8 cellular contexts compared by ENCODE assay signal in genomic region chr4:133149932-133150642, GRCh38. TPM values are rescaled to one million over a fixed set of nuclear protein-coding genes. Genes with fewer than 3 reads are reported as not detected.
DNase-seq lines count a peak whose midpoint lies in the region; ATAC-seq and TF ChIP-seq lines count a peak whose summit lies in the region.
"Had no signal": no experiment of that assay in that cellular context is flagged by ENCODE, and none has a peak within 500 bp of the region (broad histone marks: within the 10 kb centered on the region; RNA-seq: fewer than 3 reads in every experiment).

No MANE protein-coding gene starts in this region.

- no peak for ATAC-seq in stimulated activated naive B cell treated with anti-CD40 and anti-IgM and Interleukin-4, amounts not matched to agents 10 μg/mL and 1 μg/mL and 100 μg/mL, for 72 hours (replicated peaks)
- ATAC-seq in GM18868 (IDR thresholded peaks at IDR 0.05; ENCODE audit: unreplicated experiment), result no peak
- no peak for ATAC-seq in activated T-cell treated with anti-CD3 and anti-CD28 coated beads, Interleukin-2, amount 50 U/mL, for 4 hours

- peak overlapping the region in 1 of 2 donors; percentile 6 for H3K4me3 Mint-ChIP-seq in stimulated activated naive B cell treated with anti-CD40 and anti-IgM and Interleukin-4, amounts not matched to agents 10 μg/mL and 1 μg/mL and 100 μg/mL, for 72 hours
- H3K4me3 Mint-ChIP-seq in activated T-cell treated with anti-CD3 and anti-CD28 coated beads, Interleukin-2, amount 50 U/mL, for 4 hours, result no peak overlapping the region

- H3K4me1 Mint-ChIP-seq in stimulated activated naive B cell treated with anti-CD40 and anti-IgM and Interleukin-4, amounts not matched to agents 10 μg/mL and 1 μg/mL and 100 μg/mL, for 72 hours, result peaks cover 20 to 37% of the 10 kb centered on the region in 2 donors
- H3K4me1 Mint-ChIP-seq in activated T-cell treated with anti-CD3 and anti-CD28 coated beads, Interleukin-2, amount 50 U/mL, for 4 hours (ENCODE audit: low read depth), result peaks cover 11% of the 10 kb centered on the region

- H3K9me3 ChIP-seq in SK-N-MC (ENCODE audit: low read depth, low read length), result no peaks in the 10 kb centered on the region
- H3K9me3 ChIP-seq in iPS-18a (ENCODE audit: control insufficient read depth, low read depth, low read length), result no peaks in the 10 kb centered on the region

- in situ Hi-C loops in GM13976 (cut with MboI; ENCODE audit: low sequenced_read_pairs, unreplicated experiment), result no loop called here

- peak overlapping the region; percentile 90 for H3K4me3 ChIP-seq in SK-N-MC
- peak overlapping the region; percentile 73 for H3K4me3 ChIP-seq in iPS-18a (ENCODE audit: low read length)

- peaks cover 27% of the 10 kb centered on the region for H3K4me1 ChIP-seq in iPS-18a (ENCODE audit: control insufficient read depth, low read depth, low read length)

- H3K27ac ChIP-seq in SK-N-MC, result no peak overlapping the region
- no peak overlapping the region for H3K27ac ChIP-seq in iPS-18a (ENCODE audit: low read length)

- H3K9ac ChIP-seq in SK-N-MC (ENCODE audit: insufficient read length) (peak overlapping the region; percentile 17), iPS-18a (ENCODE audit: low read length) (no peak overlapping the region)

- peaks cover 88% of the 10 kb centered on the region for H3K27me3 ChIP-seq in iPS-18a (ENCODE audit: control insufficient read depth, insufficient read depth, low read length)

- H3K9me3 Mint-ChIP-seq in stimulated activated naive B cell treated with anti-CD40 and anti-IgM and Interleukin-4, amounts not matched to agents 10 μg/mL and 1 μg/mL and 100 μg/mL, for 72 hours, result peaks cover 0 to 3% of the 10 kb centered on the region in 2 donors
- H3K9me3 Mint-ChIP-seq in activated T-cell treated with anti-CD3 and anti-CD28 coated beads, Interleukin-2, amount 50 U/mL, for 4 hours, result no peaks in the 10 kb centered on the region

- H3K36me3 ChIP-seq in SK-N-MC (ENCODE audit: insufficient read depth, low read length), result no peaks in the 10 kb centered on the region
- H3K36me3 ChIP-seq in iPS-18a (ENCODE audit: control insufficient read depth, low read depth, low read length), result no peaks in the 10 kb centered on the region

- H3K27me3 Mint-ChIP-seq in stimulated activated naive B cell treated with anti-CD40 and anti-IgM and Interleukin-4, amounts not matched to agents 10 μg/mL and 1 μg/mL and 100 μg/mL, for 72 hours, result peaks cover 69 to 86% of the 10 kb centered on the region in 2 donors
- peaks cover 67% of the 10 kb centered on the region for H3K27me3 Mint-ChIP-seq in activated T-cell treated with anti-CD3 and anti-CD28 coated beads, Interleukin-2, amount 50 U/mL, for 4 hours (ENCODE audit: low read depth)

- peaks cover 4% of the 10 kb centered on the region in 2 donors for H3K36me3 Mint-ChIP-seq in stimulated activated naive B cell treated with anti-CD40 and anti-IgM and Interleukin-4, amounts not matched to agents 10 μg/mL and 1 μg/mL and 100 μg/mL, for 72 hours
- H3K36me3 Mint-ChIP-seq in activated T-cell treated with anti-CD3 and anti-CD28 coated beads, Interleukin-2, amount 50 U/mL, for 4 hours (ENCODE audit: insufficient read depth), result no peaks in the 10 kb centered on the region

- H3K27ac Mint-ChIP-seq in stimulated activated naive B cell treated with anti-CD40 and anti-IgM and Interleukin-4, amounts not matched to agents 10 μg/mL and 1 μg/mL and 100 μg/mL, for 72 hours, result peak overlapping the region; percentile 71

- peak; percentile 24 for DNase-seq in GM13976 (ENCODE audit: low spot score)
- DNase-seq in SK-N-MC (ENCODE audit: low read depth, low spot score), result no peak
- DNase-seq in stimulated activated naive B cell treated with anti-CD40 and anti-IgM and Interleukin-4, amounts not matched to agents 10 μg/mL and 1 μg/mL and 100 μg/mL, for 72 hours, result no peak
- no peak for DNase-seq in activated T-cell treated with anti-CD3 and anti-CD28 coated beads, Interleukin-2, amount 50 U/mL, for 4 hours
- no peak for DNase-seq in CD1c-positive myeloid dendritic cell (ENCODE audit: extremely low spot score)
- DNase-seq: activated T-cell treated with anti-CD3 and anti-CD28 coated beads, Interleukin-2, amount 50 U/mL, for 1 hour had no signal

- TF ChIP-seq CTCF in GM13976 (IDR thresholded peaks at IDR 0.05; ENCODE audit: borderline replicate concordance, control extremely low read depth, extremely low read depth, insufficient read depth, missing control alignments), result no peak

RNA-seq across cellular contexts. Expression of gene PCDH10, which starts 1.0 kb away (rescaled TPM):
- total RNA-seq in activated T-cell treated with anti-CD3 and anti-CD28 coated beads, Interleukin-2, amount 50 U/mL, for 4 hours, result not detected
